18 cellular contexts compared by ENCODE assay signal in genomic region chr5:147559725-147560124, GRCh38. TPM values are rescaled to one million over a fixed set of nuclear protein-coding genes. Genes with fewer than 3 reads are reported as not detected.
DNase-seq lines count a peak whose midpoint lies in the region; ATAC-seq and TF ChIP-seq lines count a peak whose summit lies in the region.
"Had no signal": no experiment of that assay in that cellular context is flagged by ENCODE, and none has a peak within 500 bp of the region (broad histone marks: within the 10 kb centered on the region; RNA-seq: fewer than 3 reads in every experiment).

No MANE protein-coding gene starts in this region.

- intact Hi-C loops in A673 (cut with micrococcal nuclease; ENCODE audit: unreplicated experiment), result loop anchor here (1.0 to 5.0 kb wide), 4 partner anchors 47 to 337 kb away; partner anchors contain the start of gene DPYSL3

- no peak for ATAC-seq in HG02678 (IDR thresholded peaks at IDR 0.05; ENCODE audit: unreplicated experiment)
- ATAC-seq: naive thymus-derived CD8-positive, alpha-beta T cell; right cardiac atrium had no signal

- H3K4me3 ChIP-seq in A673 (ENCODE audit: low read depth, low read length, poor library complexity, severe bottlenecking), result no peak overlapping the region
- H3K4me3 ChIP-seq in H7 (ENCODE audit: insufficient read depth, low read depth, low read length), result no peak overlapping the region; the same call in 1 of the 2 replicates
- no peak overlapping the region for H3K4me3 ChIP-seq in adipocyte (ENCODE audit: low read length)
- no peak overlapping the region for H3K4me3 ChIP-seq in MM.1S (ENCODE audit: low read length)
- H3K4me3 ChIP-seq: left ventricle myocardium inferior, MG63, upper lobe of left lung had no signal

- H3K4me1 ChIP-seq in A673 (ENCODE audit: insufficient read depth, low read length, poor library complexity, severe bottlenecking) (peaks cover 5% of the 10 kb centered on the region), adipocyte (ENCODE audit: control insufficient read depth, insufficient read depth, low read length) (peaks cover 10% of the 10 kb centered on the region), MM.1S (ENCODE audit: low read length) (no peaks in the 10 kb centered on the region)

- no peak overlapping the region for H3K9ac ChIP-seq in adipocyte (ENCODE audit: low read length)
- H3K9ac ChIP-seq in MM.1S (ENCODE audit: low read length), result no peak overlapping the region

- H3K36me3 ChIP-seq in A673 (ENCODE audit: insufficient read depth, low read length, poor library complexity, severe bottlenecking) (no peaks in the 10 kb centered on the region), H7 (replicated peaks; ENCODE audit: control insufficient read depth, insufficient read depth, low read length) (0 out of 2 replicates have a peak, but pooled peaks cover 1% of the 10 kb centered on the region), adipocyte (ENCODE audit: control insufficient read depth, insufficient read depth, low read length, severe bottlenecking) (no peaks in the 10 kb centered on the region), MM.1S (replicated peaks; ENCODE audit: insufficient read depth, low read length) (no peaks in the 10 kb centered on the region)
- H3K36me3 ChIP-seq: left ventricle myocardium inferior, MG63, upper lobe of left lung had no signal

- H3K27me3 ChIP-seq in A673 (replicated peaks; ENCODE audit: insufficient read depth, low read depth, low read length, poor library complexity), result no peaks in the 10 kb centered on the region
- H3K27me3 ChIP-seq in H7 (ENCODE audit: control insufficient read depth, insufficient read depth, low read length), result no peaks in the 10 kb centered on the region
- H3K27me3 ChIP-seq in adipocyte (replicated peaks; ENCODE audit: control insufficient read depth, insufficient read depth, low read length), result peaks cover 9% of the 10 kb centered on the region
- no peaks in the 10 kb centered on the region for H3K27me3 ChIP-seq in MM.1S (replicated peaks; ENCODE audit: insufficient read depth, low read length)
- H3K27me3 ChIP-seq: MG63, upper lobe of left lung had no signal

- CTCF ChIA-PET in A673 (lab: Charles Lee), result interaction anchor here (0.5 to 0.9 kb wide), 2 partner anchors 106 to 186 kb away, joined by 3 to 6 read pairs; no protein-coding TSS in a partner anchor

- H3K27ac ChIP-seq in A673 (ENCODE audit: low read depth, low read length, poor library complexity, severe bottlenecking), result no peak overlapping the region
- no peak overlapping the region for H3K27ac ChIP-seq in MM.1S (ENCODE audit: low read length)
- H3K27ac ChIP-seq: left ventricle myocardium inferior, upper lobe of left lung had no signal

- DNase-seq in A673 (ENCODE audit: low spot score) (no peak), H7 (peak; percentile 20), adipocyte (ENCODE audit: low read depth) (peak; percentile 28), glomerular visceral epithelial cell (ENCODE audit: extremely low spot score) (peak; percentile 35), GF-D8 (lab: John Stamatoyannopoulos, UW) (no peak), NCI-H2107 treated with DMSO at 0.1 percent for 48 hours (lab: John Stamatoyannopoulos, UW; ENCODE audit: unreplicated experiment) (no peak), MM.1S (no peak)
- DNase-seq: activated B cell treated with CpG ODN at 0.5 μM for 24 hours; dermis blood vessel endothelial cell; DMS79; left ventricle myocardium inferior; MG63; naive thymus-derived CD8-positive, alpha-beta T cell; NCI-H345; right cardiac atrium; upper lobe of left lung had no signal

- POLR2A ChIA-PET in A673 (lab: Charles Lee; ENCODE audit: low non-redundant PET), result interaction anchor here (0.7 kb wide), 1 partner anchor 43 kb away, joined by 3 read pairs; no protein-coding TSS in a partner anchor

- no TSS peak for BruUV-seq in A673 (replicated peaks; lab: Mats Ljungman, UMichigan)

- H3K9me3 ChIP-seq in A673 (ENCODE audit: low read depth, low read length, poor library complexity, severe bottlenecking) (no peaks in the 10 kb centered on the region), adipocyte (ENCODE audit: control insufficient read depth, low read length) (no peaks in the 10 kb centered on the region), MM.1S (replicated peaks; ENCODE audit: insufficient read depth, low read length) (no peaks in the 10 kb centered on the region)
- H3K9me3 ChIP-seq: left ventricle myocardium inferior, MG63, upper lobe of left lung had no signal

- no peaks in the 10 kb centered on the region for H3F3A ChIP-seq in MM.1S (ENCODE audit: insufficient read depth, low read length)

- no peaks in the 10 kb centered on the region for H3K79me2 ChIP-seq in MM.1S (ENCODE audit: low read length)

- no peaks in the 10 kb centered on the region for H3K9me2 ChIP-seq in MM.1S (replicated peaks; ENCODE audit: insufficient read depth, low read length)

- H2AFZ ChIP-seq in MM.1S (ENCODE audit: low read length), result no peak overlapping the region

- H3K4me2 ChIP-seq in MM.1S (ENCODE audit: low read depth, low read length), result no peak overlapping the region

- H4K20me1 ChIP-seq in MM.1S (ENCODE audit: insufficient read depth, low read length), result no peaks in the 10 kb centered on the region

- TF ChIP-seq CTCF in A673 (conservative IDR thresholded peaks at IDR 0.05; ENCODE audit: low read depth, low read length) (peak; percentile 25; the same call in 1 of the 2 replicates), MM.1S (IDR thresholded peaks at IDR 0.05; ENCODE audit: low read length) (no peak)

RNA-seq across cellular contexts. Expression of gene DPYSL3, which starts 49.9 kb away (rescaled TPM):
- total RNA-seq in A673 (2021), result 24.8 and 35.3 TPM in 2 replicates
- total RNA-seq in H7 (2014; rRNA removed; shearing (Covaris generic)), result 184 and 312 TPM in 2 replicates
- total RNA-seq: activated B cell treated with CpG ODN at 0.5 μM for 24 hours; naive thymus-derived CD8-positive, alpha-beta T cell; OCI-LY7 had no signal

Comparison
In these comparisons a context has a peak if more than half of its experiments do, and no peak if none do; other contexts are left out.
1. DNase-seq: peak in H7 (single experiment), adipocyte (single experiment) and glomerular visceral epithelial cell (single experiment); none in A673 (single experiment), GF-D8 (single experiment), NCI-H2107 treated with DMSO at 0.1 percent for 48 hours (single experiment) and MM.1S (single experiment).